Comparison of ENCODE assay signal across 8 cellular contexts in the genomic region with DNA sequence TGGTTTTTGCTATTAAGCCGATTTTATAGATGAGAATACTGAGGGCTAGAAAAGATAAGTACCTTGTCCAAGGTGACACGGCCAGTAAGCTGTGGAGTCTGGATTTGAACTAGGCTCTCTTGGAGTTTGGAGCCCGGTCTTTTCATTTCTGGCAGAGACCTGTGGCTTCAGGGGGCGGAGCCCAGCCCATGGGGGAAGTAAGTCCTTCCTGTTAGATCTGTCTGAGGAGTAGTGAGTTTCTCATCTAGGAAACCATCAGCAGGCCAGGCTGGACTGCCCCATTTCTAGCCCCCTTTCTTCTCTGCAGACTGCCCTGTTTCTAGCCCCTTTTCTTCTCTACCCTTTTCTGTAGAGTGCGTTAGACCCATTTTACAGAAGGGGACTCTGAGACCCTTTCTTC. TPM values are rescaled to one million over a fixed set of nuclear protein-coding genes. Genes with fewer than 3 reads are reported as not detected.
DNase-seq lines count a peak whose midpoint lies in the region; ATAC-seq and TF ChIP-seq lines count a peak whose summit lies in the region.

No MANE protein-coding gene starts in this region.

- 100% methylated on average over 5 of the region's 5 CpGs for WGBS in mammary epithelial cell (ENCODE audit: low coverage, missing lambda C conversion rate)

- H3K4me1 ChIP-seq in HUES6 (ENCODE audit: control insufficient read depth, insufficient read depth, low read length) (peaks cover 25% of the 10 kb centered on the region), mammary epithelial cell (ENCODE audit: insufficient read depth, low read length) (peaks cover 31% of the 10 kb centered on the region), neutrophil (ENCODE audit: control insufficient read depth in 1 of 2, insufficient read depth in 1 of 2, low read depth in 1 of 2, low read length in 1 of 2) (peaks cover 18 to 20% of the 10 kb centered on the region in 2 experiments)

- ATAC-seq in GM19043 (IDR thresholded peaks at IDR 0.05; ENCODE audit: low read depth, unreplicated experiment) (peak; percentile 37), GM18873 (IDR thresholded peaks at IDR 0.05; ENCODE audit: low FRiP score, unreplicated experiment) (no peak), GM19324 (IDR thresholded peaks at IDR 0.05; ENCODE audit: low FRiP score, unreplicated experiment) (no peak)

- H3K79me2 ChIP-seq in mammary epithelial cell (ENCODE audit: insufficient read depth, low read length), result no peaks in the 10 kb centered on the region

- H3K27ac ChIP-seq in HUES6 (ENCODE audit: low read depth, low read length), result no peak overlapping the region
- H3K27ac ChIP-seq in mammary epithelial cell (ENCODE audit: insufficient read depth, low read depth, low read length), result no peak overlapping the region
- peak overlapping the region; percentile 80 for H3K27ac ChIP-seq in neutrophil

- in situ Hi-C loops in mammary epithelial cell (cut with MboI; ENCODE audit: low sequenced_read_pairs in 2 of 2), result no loop called here

- TF ChIP-seq CTCF in mammary epithelial cell (conservative IDR thresholded peaks at IDR 0.05 in 1 of 2, IDR thresholded peaks at IDR 0.05 in 1 of 2; ENCODE audit: extremely low read depth in 1 of 2, insufficient read depth in 1 of 2, low read depth in 1 of 2, low read length in 2 of 2) (no peak), neutrophil (IDR thresholded peaks at IDR 0.05) (no peak)

- no peaks in the 10 kb centered on the region for H4K20me1 ChIP-seq in mammary epithelial cell (ENCODE audit: insufficient read depth, low read length)

- DNase-seq in mammary epithelial cell (no peak), occipital lobe (lab: John Stamatoyannopoulos, UW) (no peak), ureter (ENCODE audit: low spot score) (no peak)

- H2AFZ ChIP-seq in mammary epithelial cell (ENCODE audit: low read depth, low read length), result peak overlapping the region; percentile 80

- intact Hi-C loops in mammary epithelial cell (cut with micrococcal nuclease), result no loop called here

- dilution Hi-C loops in mammary epithelial cell (cut with HindIII; ENCODE audit: low sequenced_read_pairs), result no loop called here

- H3K27me3 ChIP-seq in HUES6 (ENCODE audit: control insufficient read depth, insufficient read depth, low read length), result peaks cover 63% of the 10 kb centered on the region
- H3K27me3 ChIP-seq in mammary epithelial cell (ENCODE audit: insufficient read depth, low read length), result no peaks in the 10 kb centered on the region
- H3K27me3 ChIP-seq in neutrophil, result peaks cover 10% of the 10 kb centered on the region

- H3K36me3 ChIP-seq in HUES6 (ENCODE audit: control insufficient read depth, insufficient read depth, low read length), result no peaks in the 10 kb centered on the region
- H3K36me3 ChIP-seq in mammary epithelial cell (ENCODE audit: insufficient read depth, low read length), result no peaks in the 10 kb centered on the region
- no peaks in the 10 kb centered on the region for H3K36me3 ChIP-seq in neutrophil

- H3K9ac ChIP-seq in HUES6 (ENCODE audit: low read length), result no peak overlapping the region
- no peak overlapping the region for H3K9ac ChIP-seq in mammary epithelial cell (ENCODE audit: insufficient read depth, low read length)

- peak overlapping the region; percentile 88 for H3K4me2 ChIP-seq in mammary epithelial cell (ENCODE audit: insufficient read depth, low read depth, low read length)

- no TSS peak for BruUV-seq in mammary epithelial cell (replicated peaks; lab: Mats Ljungman, UMichigan)

- CTCF ChIA-PET in mammary epithelial cell (lab: Charles Lee; ENCODE audit: low non-redundant PET), result no interaction called here

- H3K9me3 ChIP-seq in HUES6 (ENCODE audit: control insufficient read depth, insufficient read depth, low read depth, low read length) (no peaks in the 10 kb centered on the region), mammary epithelial cell (replicated peaks; ENCODE audit: insufficient read depth, low read length) (peaks cover 10% of the 10 kb centered on the region), neutrophil (no peaks in the 10 kb centered on the region)

- H3K4me3 ChIP-seq in HUES6 (ENCODE audit: low read depth, low read length) (peak overlapping the region; percentile 75), mammary epithelial cell (replicated peaks in 1 of 3; ENCODE audit: insufficient read depth in 1 of 3, low read depth in 2 of 3, low read length in 3 of 3) (no peak overlapping the region), neutrophil (ENCODE audit: low read depth in 1 of 2, low read length in 1 of 2) (peak overlapping the region; percentile 68 to 74)

RNA-seq across cellular contexts. Expression of a gene that starts 0.5 kb away (rescaled TPM):
- total RNA-seq in mammary epithelial cell (10 to 100 TPM in 1 of 2 donors, 1 to 10 TPM in 1; 3.7 to 14.8 TPM), occipital lobe (0.47 TPM), ureter (12.5 TPM)
- 21.7 TPM for polyA plus RNA-seq in mammary epithelial cell
- polyA minus RNA-seq in mammary epithelial cell, result 37.3 TPM

Comparison
In these comparisons a context has a peak if more than half of its experiments do, and no peak if none do; other contexts are left out.
1. H3K4me3 ChIP-seq: peak in HUES6 (single experiment) and neutrophil (2 of 2); none in mammary epithelial cell (0 of 3).